Comparison of ENCODE assay signal across 24 cellular contexts in genomic region chr6:131744432-131744831, GRCh38. TPM values are rescaled to one million over a fixed set of nuclear protein-coding genes. Genes with fewer than 3 reads are reported as not detected.
"Had no signal": no experiment of that assay in that cellular context is flagged by ENCODE, and none has a peak within 500 bp of the region (broad histone marks: within the 10 kb centered on the region; RNA-seq: fewer than 3 reads in every experiment).

No MANE protein-coding gene starts in this region.

- H3K36me3 Mint-ChIP-seq: naive thymus-derived CD4-positive, alpha-beta T cell; stimulated activated memory B cell treated with anti-CD40 and anti-IgM and Interleukin-4, amounts not matched to agents 10 μg/mL and 1 μg/mL and 100 μg/mL, for 72 hours; type B pancreatic cell had no signal

- H3K27me3 ChIP-seq: adrenal gland, breast epithelium, gastrocnemius medialis, testis had no signal

- H3K9ac ChIP-seq: parathyroid adenoma had no signal

- H3K4me1 Mint-ChIP-seq: naive thymus-derived CD4-positive, alpha-beta T cell had no signal

- H3K36me3 ChIP-seq: adrenal gland, breast epithelium, gastrocnemius medialis, WERI-Rb-1 had no signal

- H3K27ac Mint-ChIP-seq: activated naive CD4-positive, alpha-beta T cell treated with anti-CD3 and anti-CD28 coated beads, Interleukin-2, amount 50 U/mL, for 72 hours; naive thymus-derived CD4-positive, alpha-beta T cell; stimulated activated memory B cell treated with anti-CD40 and anti-IgM and Interleukin-4, amounts not matched to agents 10 μg/mL and 1 μg/mL and 100 μg/mL, for 72 hours; T-helper 1 cell treated with Interleukin-12 subunit alpha and Interleukin-12 subunit beta and Interleukin-4 antibody, amounts not matched to agents 30 μg/mL and 1 μg/mL, for 36 hours; type B pancreatic cell had no signal

- H3K9me3 Mint-ChIP-seq: activated naive CD4-positive, alpha-beta T cell treated with anti-CD3 and anti-CD28 coated beads, Interleukin-2, amount 50 U/mL, for 72 hours; stimulated activated memory B cell treated with anti-CD40 and anti-IgM and Interleukin-4, amounts not matched to agents 10 μg/mL and 1 μg/mL and 100 μg/mL, for 72 hours; T-helper 1 cell treated with Interleukin-12 subunit alpha and Interleukin-12 subunit beta and Interleukin-4 antibody, amounts not matched to agents 30 μg/mL and 1 μg/mL, for 36 hours; type B pancreatic cell had no signal

- H3K4me3 Mint-ChIP-seq: naive thymus-derived CD4-positive, alpha-beta T cell; stimulated activated memory B cell treated with anti-CD40 and anti-IgM and Interleukin-4, amounts not matched to agents 10 μg/mL and 1 μg/mL and 100 μg/mL, for 72 hours; T-helper 1 cell treated with Interleukin-12 subunit alpha and Interleukin-12 subunit beta and Interleukin-4 antibody, amounts not matched to agents 30 μg/mL and 1 μg/mL, for 36 hours; type B pancreatic cell had no signal

- DNase-seq: activated CD4-positive, alpha-beta T cell treated with anti-CD3 and anti-CD28 coated beads, Interleukin-2, amount 50 U/mL, for 4 hours; activated gamma-delta T cell treated with Interleukin-2 at 50 U/mL for 16 hours; adrenal gland; cortex of kidney; effector CD4-positive, alpha-beta T cell; gastrocnemius medialis; head of caudate nucleus; mesenchymal stem cell; mucosa of descending colon; naive thymus-derived CD4-positive, alpha-beta T cell; stimulated activated CD4-positive, alpha-beta T cell treated with anti-CD3 and anti-CD28 coated beads, Interleukin-4, amount 100 ng/mL, for 4 hours; testis; WERI-Rb-1 had no signal

- H3K27ac ChIP-seq: adrenal gland, breast epithelium, gastrocnemius medialis, parathyroid adenoma, testis, WERI-Rb-1 had no signal

- H3K27me3 Mint-ChIP-seq: type B pancreatic cell had no signal

- H3K9me3 ChIP-seq: adrenal gland, breast epithelium, gastrocnemius medialis, mucosa of descending colon, testis had no signal

- H3K4me3 ChIP-seq: adrenal gland, breast epithelium, gastrocnemius medialis, mucosa of descending colon, testis had no signal

- H3K4me1 ChIP-seq: adrenal gland, breast epithelium, gastrocnemius medialis, parathyroid adenoma, testis had no signal

RNA-seq across cellular contexts. Expression of gene CTAGE9, which starts 33.6 kb away (rescaled TPM):
- total RNA-seq: activated CD8-positive, alpha-beta memory T cell treated with anti-CD3 and anti-CD28 coated beads for 36 hours; activated naive CD4-positive, alpha-beta T cell treated with anti-CD3 and anti-CD28 coated beads, Interleukin-2, amount 50 U/mL, for 72 hours; adrenal gland; astrocyte; esophagus mucosa; gastrocnemius medialis; liver; mucosa of descending colon; naive thymus-derived CD4-positive, alpha-beta T cell; sciatic nerve had no signal

RNA-seq across cellular contexts. Expression of gene OR2A4, which starts 43.2 kb away (rescaled TPM):
- total RNA-seq: activated CD8-positive, alpha-beta memory T cell treated with anti-CD3 and anti-CD28 coated beads for 36 hours; activated naive CD4-positive, alpha-beta T cell treated with anti-CD3 and anti-CD28 coated beads, Interleukin-2, amount 50 U/mL, for 72 hours; adrenal gland; astrocyte; esophagus mucosa; mucosa of descending colon; naive thymus-derived CD4-positive, alpha-beta T cell; sciatic nerve had no signal
